8 cellular contexts compared by ENCODE assay signal in genomic region chr6:27280064-27280539, GRCh38. TPM values are rescaled to one million over a fixed set of nuclear protein-coding genes. Genes with fewer than 3 reads are reported as not detected.
A peak's percentile ranks its signal among the peaks of the same experiment; 100 is the strongest.
DNase-seq lines count a peak whose midpoint lies in the region; ATAC-seq, FAIRE-seq and TF ChIP-seq lines count a peak whose summit lies in the region.

No MANE protein-coding gene starts in this region.

- TF ChIP-seq EP300 in K562 (IDR thresholded peaks at IDR 0.05; ENCODE audit: low read length): peak; percentile 65
- no peak for TF ChIP-seq EP300 in neural cell (conservative IDR thresholded peaks at IDR 0.05; ENCODE audit: poor library complexity, severe bottlenecking)

- no peaks in the 10 kb centered on the region for H4K20me1 ChIP-seq in K562 (replicated peaks; ENCODE audit: control insufficient read depth, insufficient read depth, low read length)
- H4K20me1 ChIP-seq in neural cell (ENCODE audit: insufficient read depth): no peaks in the 10 kb centered on the region

- H3K27me3 Mint-ChIP-seq in activated naive CD4-positive, alpha-beta T cell treated with anti-CD3 and anti-CD28 coated beads, Interleukin-2, amount 50 U/mL, for 24 hours: peaks cover 70% of the 10 kb centered on the region
- peaks cover 55 to 81% (median 71%) of the 10 kb centered on the region in 3 donors for H3K27me3 Mint-ChIP-seq in immature natural killer cell (ENCODE audit: low read depth in 3 of 3)

- H3K9me3 ChIP-seq in K562 (replicated peaks; ENCODE audit: control insufficient read depth, insufficient read depth, low read depth, low read length) (peaks cover 4% of the 10 kb centered on the region; the same call in 1 of the 2 replicates), neural cell (ENCODE audit: low read length) (peaks cover 5% of the 10 kb centered on the region)

- WGBS in K562 (ENCODE audit: insufficient coverage, low coverage, missing lambda C conversion rate): under 1% methylated on average over 17 of the region's 17 CpGs

- no peak; a peak in 2 of 6 replicates for TF ChIP-seq CTCF in K562 (IDR thresholded peaks at IDR 0.05 in 2 of 3, conservative IDR thresholded peaks at IDR 0.05 in 1 of 3; ENCODE audit: insufficient read depth in 2 of 3, low read depth in 1 of 3, low read length in 3 of 3)
- TF ChIP-seq CTCF in neural cell (IDR thresholded peaks at IDR 0.05; ENCODE audit: poor library complexity, severe bottlenecking): no peak

- H3K4me1 Mint-ChIP-seq in activated naive CD4-positive, alpha-beta T cell treated with anti-CD3 and anti-CD28 coated beads, Interleukin-2, amount 50 U/mL, for 24 hours: no peaks in the 10 kb centered on the region
- H3K4me1 Mint-ChIP-seq in immature natural killer cell: peaks cover 0 to 3% of the 10 kb centered on the region in 2 donors

- H3K9me1 ChIP-seq in K562 (ENCODE audit: control insufficient read depth, insufficient read depth, low read length): no peaks in the 10 kb centered on the region

- in situ Hi-C loops in K562 (cut with MboI): no loop called here

- no peaks in the 10 kb centered on the region for H3K27me3 ChIP-seq in K562 (ENCODE audit: control insufficient read depth in 2 of 2, insufficient read depth in 2 of 2, low read length in 2 of 2)
- H3K27me3 ChIP-seq in neural cell (ENCODE audit: insufficient read depth, low read depth, low read length): peaks cover 71% of the 10 kb centered on the region

- intact Hi-C loops in K562 (cut with micrococcal nuclease) (loop anchor here (2.0 kb wide), 1 partner anchor 15 kb away; no protein-coding TSS in a partner anchor), left colon (cut with DNase I, micrococcal nuclease) (no loop called here)

- no peak; a peak in 1 of 4 replicates for TF ChIP-seq RAD21 in K562 (CRISPR knock-in tag; conservative IDR thresholded peaks at IDR 0.05 in 1 of 2, IDR thresholded peaks at IDR 0.05 in 1 of 2)
- no peak for TF ChIP-seq RAD21 in neural cell (conservative IDR thresholded peaks at IDR 0.05)

- H3K27ac ChIP-seq in K562 (ENCODE audit: extremely low read depth, low read depth, low read length): peak overlapping the region; percentile 70
- H3K27ac ChIP-seq in neural cell (ENCODE audit: low read length): no peak overlapping the region

- POLR2A ChIA-PET in K562 (lab: Yijun Ruan, JAX): interaction anchor here (0.5 to 1.4 kb wide), 8 partner anchors 16 to 741 kb away, joined by 3 to 5 read pairs (median 3); a partner anchor contains a TSS

- peak; percentile 60 for FAIRE-seq in K562 (lab: Jason Lieb, UNC)

- CTCF ChIA-PET in K562 (lab: Yijun Ruan, JAX; ENCODE audit: low intra/inter-chr PET ratio): no interaction called here

- H3K79me2 ChIP-seq in K562 (ENCODE audit: control insufficient read depth, insufficient read depth, low read length) (no peaks in the 10 kb centered on the region), neural cell (replicated peaks; ENCODE audit: insufficient read depth, low read length) (no peaks in the 10 kb centered on the region)

- H3K4me3 ChIP-seq in K562 (peak overlapping the region; percentile 58), neural cell (ENCODE audit: low read length) (peak overlapping the region; percentile 64)

- no peak overlapping the region for H3K4me3 Mint-ChIP-seq in activated naive CD4-positive, alpha-beta T cell treated with anti-CD3 and anti-CD28 coated beads, Interleukin-2, amount 50 U/mL, for 24 hours
- H3K4me3 Mint-ChIP-seq in immature natural killer cell: no peak overlapping the region

- no peaks in the 10 kb centered on the region for H3F3A ChIP-seq in neural cell (ENCODE audit: insufficient read depth, low read length, poor library complexity, severe bottlenecking)

- ATAC-seq in K562 (peak; percentile 81), left colon (no peak), HG02642 (IDR thresholded peaks at IDR 0.05; ENCODE audit: poor library complexity, unreplicated experiment) (no peak)

- no peak for DNase-seq in activated naive CD4-positive, alpha-beta T cell (lab: John Stamatoyannopoulos, UW)
- DNase-seq in NCI-H69 (lab: John Stamatoyannopoulos, UW): peak; percentile 82
- DNase-seq in K562 (ENCODE audit: extremely low read depth in 1 of 4, low spot score in 3 of 4): peak; percentile 68 to 90 (median 76)
- no peak for DNase-seq in immature natural killer cell
- no peak for DNase-seq in left colon

- H2AFZ ChIP-seq in K562 (ENCODE audit: low read depth, low read length): peak overlapping the region; percentile 99
- H2AFZ ChIP-seq in neural cell (ENCODE audit: low read depth, low read length): no peak overlapping the region

- H3K9ac ChIP-seq in K562 (ENCODE audit: insufficient read depth in 1 of 2, low read depth in 2 of 2, low read length in 2 of 2) (peak overlapping the region; percentile 79 to 94; a peak in 3 of 4 replicates), neural cell (ENCODE audit: low read length) (no peak overlapping the region)

- peak overlapping the region; percentile 90 for H3K27ac Mint-ChIP-seq in activated naive CD4-positive, alpha-beta T cell treated with anti-CD3 and anti-CD28 coated beads, Interleukin-2, amount 50 U/mL, for 24 hours
- H3K27ac Mint-ChIP-seq in immature natural killer cell: no peak overlapping the region

- peak overlapping the region; percentile 97 for H3K4me2 ChIP-seq in K562 (ENCODE audit: insufficient read depth, low read length)
- H3K4me2 ChIP-seq in neural cell (ENCODE audit: low read length): peak overlapping the region; percentile 78

- H3K36me3 Mint-ChIP-seq in activated naive CD4-positive, alpha-beta T cell treated with anti-CD3 and anti-CD28 coated beads, Interleukin-2, amount 50 U/mL, for 24 hours: peaks cover 25% of the 10 kb centered on the region
- peaks cover 7 to 34% (median 16%) of the 10 kb centered on the region in 3 donors for H3K36me3 Mint-ChIP-seq in immature natural killer cell

- H3K9me2 ChIP-seq in neural cell (ENCODE audit: insufficient read depth, low read length): no peaks in the 10 kb centered on the region

- TSS peak; percentile 93 for BruUV-seq in K562 (replicated peaks; lab: Mats Ljungman, UMichigan)

- no peak for TF ChIP-seq POLR2A in K562 (conservative IDR thresholded peaks at IDR 0.05)

- H3K36me3 ChIP-seq in K562 (ENCODE audit: control insufficient read depth, insufficient read depth, low read length) (no peaks in the 10 kb centered on the region), neural cell (ENCODE audit: insufficient read depth, low read length) (no peaks in the 10 kb centered on the region)

- peaks cover 4 to 6% of the 10 kb centered on the region in 2 experiments; a peak in 3 of 5 replicates for H3K4me1 ChIP-seq in K562 (replicated peaks in 1 of 2; ENCODE audit: control insufficient read depth in 2 of 2, insufficient read depth in 2 of 2, low read length in 2 of 2)

- peaks cover 38% of the 10 kb centered on the region for H3K9me3 Mint-ChIP-seq in activated naive CD4-positive, alpha-beta T cell treated with anti-CD3 and anti-CD28 coated beads, Interleukin-2, amount 50 U/mL, for 24 hours
- peaks cover 17 to 70% (median 43%) of the 10 kb centered on the region in 6 donors for H3K9me3 Mint-ChIP-seq in immature natural killer cell

TF ChIP-seq in K562, 482 proteins besides CTCF, POLR2A, EP300 and RAD21 (continues in another document):
- TF ChIP-seq ZNF124 (CRISPR knock-in tag; IDR thresholded peaks at IDR 0.05) (no peak), BRD4 (IDR thresholded peaks at IDR 0.05) (peak; percentile 97)

TF ChIP-seq in neural cell, 6 proteins besides CTCF, POLR2A, EP300 and RAD21 (continues in another document):
- TF ChIP-seq MXI1 (conservative IDR thresholded peaks at IDR 0.05; ENCODE audit: poor library complexity, severe bottlenecking): no peak

RNA-seq across cellular contexts. Expression of gene POM121L2, which starts 32.0 kb away (rescaled TPM):
- not detected in 2 replicates for total RNA-seq in K562 (2011; cell fraction: chromatin; rRNA removed; ENCODE audit: low replicate concordance)
- total RNA-seq in K562 (2011; cell fraction: nucleolus; rRNA removed): not detected in 2 replicates
- total RNA-seq in K562 (2011; cell fraction: nucleoplasm; rRNA removed): not detected in 2 replicates
- not detected in 2 replicates for total RNA-seq in K562 (2014; rRNA removed)
- total RNA-seq in K562 (2014; rRNA removed; fragmentation: Illumina TruSeq; extraction: Trizol): not detected in 2 replicates
- not detected in 2 replicates for total RNA-seq in K562 (2015; rRNA removed; fragmentation: Illumina TruSeq; extraction: Trizol)
- not detected in 2 replicates for total RNA-seq in K562 (2021)
- polyA plus RNA-seq in K562 (2011; rRNA removed): not detected in 2 replicates
- polyA plus RNA-seq in K562 (2011; cell fraction: cytosol; rRNA removed): not detected in 2 replicates
- polyA plus RNA-seq in K562 (2011; cell fraction: nucleus; rRNA removed): not detected in 2 replicates
- polyA plus RNA-seq in K562 (2012): 0.22 and 0.40 TPM in 2 replicates
- polyA plus RNA-seq in K562 (2014; fragmentation: Illumina TruSeq; extraction: Trizol): not detected in 2 replicates
- polyA plus RNA-seq in K562 (2014; fragmentation: Nextera tagmentation; extraction: Ambion mirVana): under 1 TPM; 0.23 to 0.45 TPM
- polyA plus RNA-seq in K562 (2014; rRNA removed): not detected in 2 replicates
- not detected in 2 replicates for polyA minus RNA-seq in K562 (2011; rRNA and poly(A)+ RNA removed)
- polyA minus RNA-seq in K562 (2011; cell fraction: cytosol; rRNA and poly(A)+ RNA removed): not detected in 2 replicates
- polyA minus RNA-seq in K562 (2011; cell fraction: nucleus; rRNA and poly(A)+ RNA removed): not detected in 2 replicates
- polyA plus RNA-seq in neural cell: not detected in 2 replicates
- polyA minus RNA-seq in neural cell: not detected in 2 replicates
- not detected for polyA plus RNA-seq in immature natural killer cell
- under 1 TPM in 1 of 2 donors, not detected in 1; 0.11 TPM for total RNA-seq in left colon

RNA-seq across cellular contexts. Expression of gene PRSS16, which starts 32.6 kb away (rescaled TPM):
- 14.9 and 15.6 TPM in 2 replicates for total RNA-seq in K562 (2011; cell fraction: chromatin; rRNA removed; ENCODE audit: low replicate concordance)
- total RNA-seq in K562 (2011; cell fraction: nucleolus; rRNA removed): 14.3 and 15.8 TPM in 2 replicates
- 19.4 and 34.7 TPM in 2 replicates for total RNA-seq in K562 (2011; cell fraction: nucleoplasm; rRNA removed)
- total RNA-seq in K562 (2014; rRNA removed) (4.9 and 7.5 TPM in 2 replicates), K562 (2014; rRNA removed; fragmentation: Illumina TruSeq; extraction: Trizol) (2.8 and 4.5 TPM in 2 replicates), K562 (2015; rRNA removed; fragmentation: Illumina TruSeq; extraction: Trizol) (4.6 and 5.7 TPM in 2 replicates), K562 (2021) (12.1 and 12.7 TPM in 2 replicates), left colon (10 to 100 TPM; 23.2 to 32.9 TPM)
- polyA plus RNA-seq in K562 (2011; rRNA removed) (19.3 and 29.6 TPM in 2 replicates), K562 (2014; fragmentation: Illumina TruSeq; extraction: Trizol) (13.1 and 17.4 TPM in 2 replicates), K562 (2014; fragmentation: Nextera tagmentation; extraction: Ambion mirVana) (10 to 100 TPM; 12.0 to 13.5 TPM), K562 (2014; rRNA removed) (21.3 and 21.8 TPM in 2 replicates), neural cell (not detected in 2 replicates), immature natural killer cell (under 1 TPM in 1 of 3 donors, not detected in 2; 0.39 TPM)
- 32.3 and 43.3 TPM in 2 replicates for polyA plus RNA-seq in K562 (2011; cell fraction: cytosol; rRNA removed)
- polyA plus RNA-seq in K562 (2011; cell fraction: nucleus; rRNA removed): 50.1 and 60.0 TPM in 2 replicates
- polyA plus RNA-seq in K562 (2012): 15.6 and 44.4 TPM in 2 replicates
- polyA minus RNA-seq in K562 (2011; rRNA and poly(A)+ RNA removed): 9.2 and 12.7 TPM in 2 replicates
- 5.9 and 6.6 TPM in 2 replicates for polyA minus RNA-seq in K562 (2011; cell fraction: cytosol; rRNA and poly(A)+ RNA removed)
- 9.0 and 19.1 TPM in 2 replicates for polyA minus RNA-seq in K562 (2011; cell fraction: nucleus; rRNA and poly(A)+ RNA removed)
- 0.58 TPM in 1 of 2 replicates, not detected in the other for polyA minus RNA-seq in neural cell

Comparison
In these comparisons a context has a peak if more than half of its experiments do, and no peak if none do; other contexts are left out.
1. DNase-seq: peak in NCI-H69 (single experiment) and K562 (4 of 4); none in activated naive CD4-positive, alpha-beta T cell (0 of 4), immature natural killer cell (0 of 3) and left colon (0 of 2).
2. RNA of gene PRSS16, which starts 32.6 kb away (polyA plus RNA-seq): 12.0 to 60.0 TPM in K562; not detected in neural cell and 0.39 TPM in immature natural killer cell; every median in the first group is over 4 times any median in the second.